In genomic region chr10:129531195-129531968, GRCh38 we compare ENCODE assay signal across 10 cellular contexts.
DNase-seq lines count a peak whose midpoint lies in the region; ATAC-seq and TF ChIP-seq lines count a peak whose summit lies in the region.
"Had no signal": no experiment of that assay in that cellular context is flagged by ENCODE, and none has a peak within 500 bp of the region (broad histone marks: within the 10 kb centered on the region; RNA-seq: fewer than 3 reads in every experiment).

No MANE protein-coding gene starts in this region.

- no peaks in the 10 kb centered on the region for H3K9me3 ChIP-seq in RWPE2 (ENCODE audit: severe bottlenecking)

- H3K4me1 Mint-ChIP-seq in GM23338 (peaks cover 22% of the 10 kb centered on the region), progenitor cell of endocrine pancreas (ENCODE audit: low read depth) (peaks cover 5% of the 10 kb centered on the region)

- no peaks in the 10 kb centered on the region for H3K79me2 ChIP-seq in GM23338 (replicated peaks; ENCODE audit: insufficient read depth)

- peak overlapping the region; percentile 88 for H3K27ac ChIP-seq in GM23338 (ENCODE audit: low read depth)
- peak overlapping the region; percentile 93 for H3K27ac ChIP-seq in RWPE2 (ENCODE audit: poor library complexity, severe bottlenecking)
- no peak overlapping the region for H3K27ac ChIP-seq in substantia nigra (ENCODE audit: low read depth, low read length, poor library complexity, severe bottlenecking)

- H3K4me3 Mint-ChIP-seq in GM23338 (no peak overlapping the region), progenitor cell of endocrine pancreas (ENCODE audit: low read depth) (no peak overlapping the region)
- H3K4me3 Mint-ChIP-seq: central memory CD8-positive, alpha-beta T cell had no signal

- H3K27me3 Mint-ChIP-seq in GM23338 (ENCODE audit: insufficient read depth, low read depth, poor library complexity) (peaks cover 2% of the 10 kb centered on the region), progenitor cell of endocrine pancreas (no peaks in the 10 kb centered on the region)
- H3K27me3 Mint-ChIP-seq: central memory CD8-positive, alpha-beta T cell had no signal

- H4K20me1 ChIP-seq in GM23338 (replicated peaks; ENCODE audit: insufficient read depth), result no peaks in the 10 kb centered on the region

- H3K36me3 Mint-ChIP-seq in GM23338 (ENCODE audit: low read depth) (peaks cover 6% of the 10 kb centered on the region; the same call in 2 of the 3 replicates), progenitor cell of endocrine pancreas (ENCODE audit: insufficient read depth) (peaks cover 8% of the 10 kb centered on the region)

- H3K4me3 ChIP-seq in GM23338 (no peak overlapping the region), RWPE2 (ENCODE audit: severe bottlenecking) (no peak overlapping the region)

- H3K27me3 ChIP-seq in GM23338 (ENCODE audit: insufficient read depth) (no peaks in the 10 kb centered on the region), RWPE2 (ENCODE audit: insufficient read depth, poor library complexity, severe bottlenecking) (no peaks in the 10 kb centered on the region)

- no peak overlapping the region for H2AFZ ChIP-seq in GM23338

- H3K9me3 Mint-ChIP-seq in GM23338 (no peaks in the 10 kb centered on the region), progenitor cell of endocrine pancreas (ENCODE audit: low read depth) (no peaks in the 10 kb centered on the region)
- H3K9me3 Mint-ChIP-seq: central memory CD8-positive, alpha-beta T cell had no signal

- TF ChIP-seq CTCF in GM23338 (conservative IDR thresholded peaks at IDR 0.05; ENCODE audit: low read depth in 2 of 2) (no peak), RWPE2 (IDR thresholded peaks at IDR 0.05; ENCODE audit: poor library complexity, severe bottlenecking) (no peak), progenitor cell of endocrine pancreas (IDR thresholded peaks at IDR 0.05; ENCODE audit: unreplicated experiment) (no peak)

- H3K27ac Mint-ChIP-seq in GM23338 (peak overlapping the region; percentile 85; the same call in 1 of the 2 replicates), progenitor cell of endocrine pancreas (peak overlapping the region; percentile 90)

- 0 out of 2 replicates have a peak, but pooled peaks cover 8% of the 10 kb centered on the region for H3K9me2 ChIP-seq in GM23338 (ENCODE audit: insufficient read depth)

- peak; percentile 79 for ATAC-seq in GM23338
- ATAC-seq in RWPE2 (ENCODE audit: low read depth), result peak; percentile 98
- ATAC-seq in GM21526 (IDR thresholded peaks at IDR 0.05; ENCODE audit: low FRiP score, unreplicated experiment), result no peak
- no peak for ATAC-seq in GM18870 (IDR thresholded peaks at IDR 0.05; ENCODE audit: unreplicated experiment)
- ATAC-seq in HG03520 (IDR thresholded peaks at IDR 0.05; ENCODE audit: unreplicated experiment), result no peak

- H3K4me1 ChIP-seq in GM23338 (ENCODE audit: insufficient read depth) (peaks cover 4% of the 10 kb centered on the region; the same call in 1 of the 2 replicates), RWPE2 (ENCODE audit: insufficient read depth, poor library complexity, severe bottlenecking) (peaks cover 12% of the 10 kb centered on the region)

- DNase-seq in GM23338 (ENCODE audit: low spot score), result peak; percentile 73
- no peak for DNase-seq in RWPE2 (ENCODE audit: low spot score)
- DNase-seq in fibroblast of peridontal ligament (ENCODE audit: extremely low read depth), result peak; percentile 57
- no peak for DNase-seq in progenitor cell of endocrine pancreas (ENCODE audit: low spot score, unreplicated experiment)
- no peak for DNase-seq in substantia nigra (lab: John Stamatoyannopoulos, UW)
- DNase-seq: DMS153 had no signal

- H3K36me3 ChIP-seq in GM23338 (ENCODE audit: insufficient read depth) (no peaks in the 10 kb centered on the region), RWPE2 (ENCODE audit: low read depth) (no peaks in the 10 kb centered on the region)

- peak overlapping the region; percentile 55; the same call in 1 of the 2 replicates for H3K4me2 ChIP-seq in GM23338

- no peaks in the 10 kb centered on the region for H3F3A ChIP-seq in GM23338 (replicated peaks; ENCODE audit: low read depth)

TF ChIP-seq in GM23338, 12 proteins besides CTCF, POLR2A, EP300 and RAD21:
- TF ChIP-seq ETS1 (IDR thresholded peaks at IDR 0.05) (no peak), JUNB (IDR thresholded peaks at IDR 0.05; ENCODE audit: unreplicated experiment) (no peak), ZNF114 (CRISPR knock-in tag; IDR thresholded peaks at IDR 0.05) (no peak), ZNF462 (CRISPR knock-in tag; IDR thresholded peaks at IDR 0.05) (no peak), NANOG (IDR thresholded peaks at IDR 0.05; ENCODE audit: borderline replicate concordance) (no peak), STAT1 (IDR thresholded peaks at IDR 0.05; ENCODE audit: unreplicated experiment) (no peak), POLR2AphosphoS5 (IDR thresholded peaks at IDR 0.05; ENCODE audit: low read depth) (no peak), EZH2phosphoT487 (IDR thresholded peaks at IDR 0.05; ENCODE audit: unreplicated experiment) (no peak), EZH2 (IDR thresholded peaks at IDR 0.05; ENCODE audit: low read depth, unreplicated experiment) (no peak)

Comparison
In these comparisons a context has a peak if more than half of its experiments do, and no peak if none do; other contexts are left out.
1. ATAC-seq: peak in GM23338 (single experiment) and RWPE2 (single experiment); none in GM21526 (single experiment), GM18870 (single experiment) and HG03520 (single experiment).
2. DNase-seq: peak in GM23338 (single experiment) and fibroblast of peridontal ligament (single experiment); none in RWPE2 (single experiment), progenitor cell of endocrine pancreas (single experiment) and substantia nigra (0 of 49).